ENCODE assay signal across 11 cellular contexts in the genomic region with DNA sequence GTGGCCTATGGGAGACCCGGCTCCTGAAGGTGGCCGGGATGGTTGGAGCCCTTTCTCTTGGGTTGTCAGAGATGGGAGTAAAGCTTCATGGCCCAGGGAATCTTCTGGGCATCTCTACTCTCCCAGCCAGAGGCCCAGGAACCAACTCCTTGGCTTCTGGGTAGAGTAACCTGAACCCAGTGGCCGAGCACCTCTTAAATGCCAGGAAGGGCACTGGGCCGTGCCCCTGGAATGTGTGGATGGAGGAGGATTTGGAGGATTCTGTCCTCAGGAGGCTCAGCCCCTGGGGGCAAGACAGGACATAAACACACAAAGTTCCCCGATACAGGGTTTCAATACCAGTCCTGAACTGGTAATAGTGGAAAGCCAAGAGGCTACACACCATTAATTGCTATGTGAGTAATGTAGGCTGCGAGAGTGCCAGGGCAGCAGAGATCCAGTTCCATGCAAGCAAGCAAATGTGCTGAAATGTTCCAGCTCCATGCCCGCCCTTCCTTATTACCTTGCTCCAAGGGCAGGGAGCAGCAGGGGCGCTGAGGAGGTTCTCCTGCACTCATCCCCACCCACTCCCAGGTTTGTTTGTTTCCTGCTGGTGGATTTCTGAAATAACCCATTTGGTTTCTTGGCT. TPM values are rescaled to one million over a fixed set of nuclear protein-coding genes. Genes with fewer than 3 reads are reported as not detected.
DNase-seq lines count a peak whose midpoint lies in the region; ATAC-seq, FAIRE-seq and TF ChIP-seq lines count a peak whose summit lies in the region.
"Had no signal": no experiment of that assay in that cellular context is flagged by ENCODE, and none has a peak within 500 bp of the region (broad histone marks: within the 10 kb centered on the region; RNA-seq: fewer than 3 reads in every experiment).

No MANE protein-coding gene starts in this region.

- H3K9ac ChIP-seq in kidney (ENCODE audit: low read length in 2 of 2) (peak overlapping the region in 1 of 2 donors; percentile 59), subcutaneous abdominal adipose tissue (ENCODE audit: low read length in 5 of 5) (peak overlapping the region in 3 of 5 donors; percentile 19 to 76 (median 62))

- FAIRE-seq in kidney (lab: Jason Lieb, UNC) = no peak
- FAIRE-seq: K562 had no signal

- H3K9me3 Mint-ChIP-seq in T-helper 1 cell treated with Interleukin-12 subunit alpha and Interleukin-12 subunit beta and Interleukin-4 antibody, amounts not matched to agents 30 μg/mL and 1 μg/mL, for 36 hours = no peaks in the 10 kb centered on the region
- H3K9me3 Mint-ChIP-seq in activated naive CD8-positive, alpha-beta T cell treated with anti-CD3 and anti-CD28 coated beads, Interleukin-2, amount 50 U/mL, for 24 hours = no peaks in the 10 kb centered on the region

- no peak for TF ChIP-seq CTCF in kidney (IDR thresholded peaks at IDR 0.05; ENCODE audit: borderline replicate concordance, extremely low read depth, insufficient read depth)

- H3K4me1 Mint-ChIP-seq in T-helper 1 cell treated with Interleukin-12 subunit alpha and Interleukin-12 subunit beta and Interleukin-4 antibody, amounts not matched to agents 30 μg/mL and 1 μg/mL, for 36 hours (ENCODE audit: low read depth) = peaks cover 22% of the 10 kb centered on the region
- H3K4me1 Mint-ChIP-seq in activated naive CD8-positive, alpha-beta T cell treated with anti-CD3 and anti-CD28 coated beads, Interleukin-2, amount 50 U/mL, for 24 hours = peaks cover 49% of the 10 kb centered on the region

- H3K4me3 ChIP-seq in kidney (ENCODE audit: low read length in 2 of 2) (peak overlapping the region; percentile 66 to 67), subcutaneous abdominal adipose tissue (ENCODE audit: low read depth in 1 of 5, low read length in 5 of 5) (peak overlapping the region in 4 of 5 donors; percentile 13 to 70 (median 63))

- H3K36me3 ChIP-seq in kidney (ENCODE audit: control insufficient read depth in 1 of 2, insufficient read depth in 2 of 2, low read length in 2 of 2) (no peaks in the 10 kb centered on the region), subcutaneous abdominal adipose tissue (ENCODE audit: control insufficient read depth in 5 of 5, insufficient read depth in 5 of 5, low read length in 5 of 5) (no peaks in the 10 kb centered on the region)

- no peak overlapping the region for H3K27ac Mint-ChIP-seq in T-helper 1 cell treated with Interleukin-12 subunit alpha and Interleukin-12 subunit beta and Interleukin-4 antibody, amounts not matched to agents 30 μg/mL and 1 μg/mL, for 36 hours
- H3K27ac Mint-ChIP-seq in activated naive CD8-positive, alpha-beta T cell treated with anti-CD3 and anti-CD28 coated beads, Interleukin-2, amount 50 U/mL, for 24 hours = peak overlapping the region; percentile 19

- DNase-seq in T-helper 1 cell = no peak
- DNase-seq in activated naive CD8-positive, alpha-beta T cell treated with anti-CD3 and anti-CD28 coated beads, Interleukin-2, amount 50 U/mL, for 24 hours = no peak
- DNase-seq in kidney = no peak
- DNase-seq in NCI-H187 (lab: John Stamatoyannopoulos, UW) = no peak

- no peaks in the 10 kb centered on the region for H3K9me3 ChIP-seq in kidney (ENCODE audit: control insufficient read depth in 1 of 2, low read length in 2 of 2)
- H3K9me3 ChIP-seq in subcutaneous abdominal adipose tissue (ENCODE audit: control insufficient read depth in 5 of 5, low read length in 5 of 5) = no peaks in the 10 kb centered on the region

- ATAC-seq in activated naive CD8-positive, alpha-beta T cell treated with anti-CD3 and anti-CD28 coated beads, Interleukin-2, amount 50 U/mL, for 24 hours = no peak
- ATAC-seq in HG03045 (IDR thresholded peaks at IDR 0.05; ENCODE audit: unreplicated experiment) (no peak), GM18861 (IDR thresholded peaks at IDR 0.05; ENCODE audit: unreplicated experiment) (no peak)
- ATAC-seq: K562 had no signal

- H3K27ac ChIP-seq in kidney (ENCODE audit: low read depth in 2 of 2, low read length in 2 of 2) (peak overlapping the region; percentile 47 to 57), subcutaneous abdominal adipose tissue (ENCODE audit: low read depth, low read length) (no peak overlapping the region)

- peaks cover 69% of the 10 kb centered on the region for H3K27me3 Mint-ChIP-seq in T-helper 1 cell treated with Interleukin-12 subunit alpha and Interleukin-12 subunit beta and Interleukin-4 antibody, amounts not matched to agents 30 μg/mL and 1 μg/mL, for 36 hours (ENCODE audit: low read depth)
- H3K27me3 Mint-ChIP-seq in activated naive CD8-positive, alpha-beta T cell treated with anti-CD3 and anti-CD28 coated beads, Interleukin-2, amount 50 U/mL, for 24 hours = peaks cover 15% of the 10 kb centered on the region

- H3K4me3 Mint-ChIP-seq in T-helper 1 cell treated with Interleukin-12 subunit alpha and Interleukin-12 subunit beta and Interleukin-4 antibody, amounts not matched to agents 30 μg/mL and 1 μg/mL, for 36 hours = peak overlapping the region; percentile 47
- peak overlapping the region; percentile 75 for H3K4me3 Mint-ChIP-seq in activated naive CD8-positive, alpha-beta T cell treated with anti-CD3 and anti-CD28 coated beads, Interleukin-2, amount 50 U/mL, for 24 hours

- intact Hi-C loops in kidney (cut with DNase I) = no loop called here

- H3K4me1 ChIP-seq in kidney (ENCODE audit: control insufficient read depth in 1 of 2, insufficient read depth in 1 of 2, low read depth in 1 of 2, low read length in 2 of 2) = peaks cover 0 to 23% of the 10 kb centered on the region in 2 donors
- peaks cover 5 to 70% (median 47%) of the 10 kb centered on the region in 5 donors for H3K4me1 ChIP-seq in subcutaneous abdominal adipose tissue (ENCODE audit: control insufficient read depth in 5 of 5, insufficient read depth in 5 of 5, low read length in 5 of 5)

- H3K27me3 ChIP-seq in subcutaneous abdominal adipose tissue (ENCODE audit: control insufficient read depth in 5 of 5, insufficient read depth in 4 of 5, low read length in 5 of 5) = peaks cover 0 to 8% (median 4%) of the 10 kb centered on the region in 5 donors

- H3K36me3 Mint-ChIP-seq in T-helper 1 cell treated with Interleukin-12 subunit alpha and Interleukin-12 subunit beta and Interleukin-4 antibody, amounts not matched to agents 30 μg/mL and 1 μg/mL, for 36 hours (ENCODE audit: low read depth) = no peaks in the 10 kb centered on the region
- no peaks in the 10 kb centered on the region for H3K36me3 Mint-ChIP-seq in activated naive CD8-positive, alpha-beta T cell treated with anti-CD3 and anti-CD28 coated beads, Interleukin-2, amount 50 U/mL, for 24 hours (ENCODE audit: low read depth)

RNA-seq across cellular contexts. Expression of a gene that starts 1.2 kb away (rescaled TPM):
- 14.4 TPM for total RNA-seq in kidney
- polyA plus RNA-seq in kidney (ENCODE audit: insufficient read depth, low read depth, low replicate concordance) = 3.0 TPM

RNA-seq across cellular contexts. Expression of a gene that starts 38.3 kb away (rescaled TPM):
- not detected for total RNA-seq in kidney
- polyA plus RNA-seq in kidney (ENCODE audit: insufficient read depth, low read depth, low replicate concordance) = not detected
- total RNA-seq: dermis microvascular lymphatic vessel endothelial cell, K562, omental fat pad had no signal
- polyA plus RNA-seq: K562 had no signal
